ENCODE assay signal across 21 cellular contexts in genomic region chr3:128983293-128984069, GRCh38. TPM values are rescaled to one million over a fixed set of nuclear protein-coding genes. Genes with fewer than 3 reads are reported as not detected.
"Had no signal": no experiment of that assay in that cellular context is flagged by ENCODE, and none has a peak within 500 bp of the region (broad histone marks: within the 10 kb centered on the region; RNA-seq: fewer than 3 reads in every experiment).

No MANE protein-coding gene starts in this region.

- H3K27me3 Mint-ChIP-seq: activated CD4-positive, alpha-beta T cell treated with anti-CD3 and anti-CD28 coated beads for 36 hours; activated CD8-positive, alpha-beta T cell treated with anti-CD3 and anti-CD28 coated beads for 36 hours; activated naive CD8-positive, alpha-beta T cell had no signal

- H3K4me3 Mint-ChIP-seq: activated CD4-positive, alpha-beta T cell treated with anti-CD3 and anti-CD28 coated beads for 36 hours; activated CD8-positive, alpha-beta T cell treated with anti-CD3 and anti-CD28 coated beads for 36 hours; activated naive CD8-positive, alpha-beta T cell; activated T-cell treated with anti-CD3 and anti-CD28 coated beads, Interleukin-2, amount 50 U/mL, for 4 hours; immature natural killer cell; naive thymus-derived CD4-positive, alpha-beta T cell; stimulated activated naive B cell treated with anti-CD40 and anti-IgM and Interleukin-4, amounts not matched to agents 10 μg/mL and 1 μg/mL and 100 μg/mL, for 72 hours; T-helper 1 cell treated with Interleukin-12 subunit alpha and Interleukin-12 subunit beta and Interleukin-4 antibody, amounts not matched to agents 30 μg/mL and 1 μg/mL, for 36 hours had no signal

- H3K27ac ChIP-seq: heart left ventricle, neutrophil, thyroid gland, uterus, WERI-Rb-1 had no signal

- H3K9me3 ChIP-seq: heart left ventricle, neutrophil, thyroid gland, uterus had no signal

- ATAC-seq: activated CD4-positive, alpha-beta T cell treated with anti-CD3 and anti-CD28 coated beads for 36 hours; activated CD8-positive, alpha-beta T cell treated with anti-CD3 and anti-CD28 coated beads for 36 hours; activated T-cell treated with anti-CD3 and anti-CD28 coated beads, Interleukin-2, amount 50 U/mL, for 4 hours; heart left ventricle; naive thymus-derived CD4-positive, alpha-beta T cell; stimulated activated naive B cell treated with anti-CD40 and anti-IgM and Interleukin-4, amounts not matched to agents 10 μg/mL and 1 μg/mL and 100 μg/mL, for 72 hours had no signal

- DNase-seq: activated CD4-positive, alpha-beta T cell treated with anti-CD3 and anti-CD28 coated beads for 36 hours; activated CD8-positive, alpha-beta T cell treated with anti-CD3 and anti-CD28 coated beads for 36 hours; activated gamma-delta T cell treated with Interleukin-2 at 50 U/mL for 16 hours; activated T-cell treated with anti-CD3 and anti-CD28 coated beads, Interleukin-2, amount 50 U/mL, for 4 hours; amniotic stem cell; effector CD4-positive, alpha-beta T cell; foreskin melanocyte; heart left ventricle; immature natural killer cell; naive thymus-derived CD4-positive, alpha-beta T cell; stimulated activated CD4-positive, alpha-beta T cell treated with anti-CD3 and anti-CD28 coated beads, Interleukin-2, amount 100 ng/mL, for 48 hours; stimulated activated naive B cell treated with anti-CD40 and anti-IgM and Interleukin-4, amounts not matched to agents 10 μg/mL and 1 μg/mL and 100 μg/mL, for 72 hours; thyroid gland; uterus; WERI-Rb-1 had no signal

- H3K4me1 Mint-ChIP-seq: activated CD4-positive, alpha-beta T cell treated with anti-CD3 and anti-CD28 coated beads for 36 hours; immature natural killer cell had no signal

- H3K4me3 ChIP-seq: heart left ventricle, thyroid gland, uterus had no signal

- H3K36me3 Mint-ChIP-seq: activated naive CD8-positive, alpha-beta T cell; immature natural killer cell; naive thymus-derived CD4-positive, alpha-beta T cell; stimulated activated naive B cell treated with anti-CD40 and anti-IgM and Interleukin-4, amounts not matched to agents 10 μg/mL and 1 μg/mL and 100 μg/mL, for 72 hours had no signal

- H3K27me3 ChIP-seq: heart left ventricle, neutrophil, thyroid gland, uterus had no signal

- H3K36me3 ChIP-seq: heart left ventricle, neutrophil, thyroid gland, uterus, WERI-Rb-1 had no signal

- H3K4me1 ChIP-seq: heart left ventricle, thyroid gland, uterus had no signal

- H3K27ac Mint-ChIP-seq: activated CD4-positive, alpha-beta T cell treated with anti-CD3 and anti-CD28 coated beads for 36 hours; activated CD8-positive, alpha-beta T cell treated with anti-CD3 and anti-CD28 coated beads for 36 hours; activated naive CD8-positive, alpha-beta T cell; stimulated activated naive B cell treated with anti-CD40 and anti-IgM and Interleukin-4, amounts not matched to agents 10 μg/mL and 1 μg/mL and 100 μg/mL, for 72 hours; T-helper 1 cell treated with Interleukin-12 subunit alpha and Interleukin-12 subunit beta and Interleukin-4 antibody, amounts not matched to agents 30 μg/mL and 1 μg/mL, for 36 hours had no signal

- H3K9me3 Mint-ChIP-seq: activated CD8-positive, alpha-beta T cell treated with anti-CD3 and anti-CD28 coated beads for 36 hours; activated T-cell treated with anti-CD3 and anti-CD28 coated beads, Interleukin-2, amount 50 U/mL, for 4 hours; immature natural killer cell; naive thymus-derived CD4-positive, alpha-beta T cell; stimulated activated naive B cell treated with anti-CD40 and anti-IgM and Interleukin-4, amounts not matched to agents 10 μg/mL and 1 μg/mL and 100 μg/mL, for 72 hours; T-helper 1 cell treated with Interleukin-12 subunit alpha and Interleukin-12 subunit beta and Interleukin-4 antibody, amounts not matched to agents 30 μg/mL and 1 μg/mL, for 36 hours had no signal

- FAIRE-seq: colon, endothelial cell of umbilical vein had no signal

RNA-seq across cellular contexts. Expression of gene CFAP92, which starts 10.4 kb away (rescaled TPM):
- polyA plus RNA-seq: immature natural killer cell had no signal

RNA-seq across cellular contexts. Expression of gene EFCC1, which starts 17.6 kb away (rescaled TPM):
- total RNA-seq: renal cortical epithelial cell had no signal
